ENCODE assay signal across 9 cellular contexts in genomic region chr15:77034620-77035467, GRCh38. TPM values are rescaled to one million over a fixed set of nuclear protein-coding genes. Genes with fewer than 3 reads are reported as not detected.
DNase-seq lines count a peak whose midpoint lies in the region; ATAC-seq, FAIRE-seq and TF ChIP-seq lines count a peak whose summit lies in the region.
"Had no signal": no experiment of that assay in that cellular context is flagged by ENCODE, and none has a peak within 500 bp of the region (broad histone marks: within the 10 kb centered on the region; RNA-seq: fewer than 3 reads in every experiment).

No MANE protein-coding gene starts in this region.

- peak; percentile 71 for ATAC-seq in HCT116
- ATAC-seq in pancreas = peak; percentile 16 to 50 (median 34)
- no peak for ATAC-seq in HG02981 (IDR thresholded peaks at IDR 0.05; ENCODE audit: unreplicated experiment)

- TF ChIP-seq CTCF in A673 (conservative IDR thresholded peaks at IDR 0.05; ENCODE audit: low read depth, low read length) = peak; percentile 94
- peak; percentile 42 to 91 (median 89); a peak in 5 of 6 replicates for TF ChIP-seq CTCF in HCT116 (IDR thresholded peaks at IDR 0.05 in 2 of 3, conservative IDR thresholded peaks at IDR 0.05 in 1 of 3; ENCODE audit: borderline replicate concordance in 1 of 3, insufficient read depth in 1 of 3, low read depth in 2 of 3, low read length in 2 of 3)
- TF ChIP-seq CTCF in fibroblast of lung (conservative IDR thresholded peaks at IDR 0.05 in 1 of 2, IDR thresholded peaks at IDR 0.05 in 1 of 2; ENCODE audit: low read depth in 1 of 2, low read length in 2 of 2) = peak; percentile 59 to 60
- TF ChIP-seq CTCF in pancreas (IDR thresholded peaks at IDR 0.05) = peak in 3 of 4 donors; percentile 28 to 37 (median 28)

- FAIRE-seq in pancreas (lab: Jason Lieb, UNC) = no peak
- FAIRE-seq: GM18507 had no signal

- no peak for TF ChIP-seq POLR2A in HCT116 (IDR thresholded peaks at IDR 0.05; ENCODE audit: borderline replicate concordance, extremely low read depth, insufficient read depth, insufficient read length)

- H3K4me2 ChIP-seq in HCT116 (ENCODE audit: low read length) = no peak overlapping the region
- H3K4me2 ChIP-seq in fibroblast of lung (ENCODE audit: extremely low read depth, insufficient read depth, low read length) = no peak overlapping the region

- H3K9ac ChIP-seq in HCT116 (ENCODE audit: low read length) = no peak overlapping the region
- H3K9ac ChIP-seq in fibroblast of lung (ENCODE audit: insufficient read depth, low read length) = no peak overlapping the region

- H4K20me1 ChIP-seq in HCT116 (ENCODE audit: insufficient read depth) (no peaks in the 10 kb centered on the region), fibroblast of lung (ENCODE audit: control insufficient read depth, extremely low read depth, insufficient read depth, low read length) (no peaks in the 10 kb centered on the region)

- H3K4me3 Mint-ChIP-seq in activated CD4-positive, alpha-beta memory T cell treated with anti-CD3 and anti-CD28 coated beads, Interleukin-2, amount 10 ng/mL, durations not matched to agents 7 days and 5 days = no peak overlapping the region

- intact Hi-C loops in A673 (cut with micrococcal nuclease; ENCODE audit: unreplicated experiment) = no loop called here
- intact Hi-C loops in HCT116 (cut with micrococcal nuclease) = no loop called here
- intact Hi-C loops in pancreas (cut with DNase I) = no loop called here

- H3K36me3 Mint-ChIP-seq in activated CD4-positive, alpha-beta memory T cell treated with anti-CD3 and anti-CD28 coated beads, Interleukin-2, amount 10 ng/mL, durations not matched to agents 7 days and 5 days (ENCODE audit: low read depth) = peaks cover 81% of the 10 kb centered on the region

- H3K27me3 ChIP-seq in A673 (replicated peaks; ENCODE audit: insufficient read depth, low read depth, low read length, poor library complexity) = no peaks in the 10 kb centered on the region
- no peaks in the 10 kb centered on the region for H3K27me3 ChIP-seq in HCT116 (ENCODE audit: insufficient read depth, low read length)
- no peaks in the 10 kb centered on the region for H3K27me3 ChIP-seq in fibroblast of lung (ENCODE audit: control insufficient read depth, insufficient read depth, low read length)
- H3K27me3 ChIP-seq in pancreas = no peaks in the 10 kb centered on the region

- no peak; the same call in none of the 2 replicates for TF ChIP-seq RAD21 in HCT116 (IDR thresholded peaks at IDR 0.05; ENCODE audit: low read depth)

- H3K9me2 ChIP-seq in HCT116 (ENCODE audit: insufficient read depth) = no peaks in the 10 kb centered on the region

- RAD21 ChIA-PET in HCT116 (lab: Charles Lee; ENCODE audit: low non-redundant PET in 1 of 2, low total read pairs in 2 of 2, uncharacterized antibody in 2 of 2, unreplicated experiment in 2 of 2) = interaction anchor here in 1 of 2 experiments (1.1 kb wide), 1 partner anchor 508 kb away, joined by 4 read pairs; no protein-coding TSS in a partner anchor

- peak overlapping the region; percentile 17 for H3K27ac ChIP-seq in A673 (ENCODE audit: low read depth, low read length, poor library complexity, severe bottlenecking)
- H3K27ac ChIP-seq in HCT116 (ENCODE audit: low read depth, low read length) = no peak overlapping the region
- H3K27ac ChIP-seq in fibroblast of lung (ENCODE audit: insufficient read depth, low read length) = no peak overlapping the region
- H3K27ac ChIP-seq in pancreas = no peak overlapping the region

- H3K27me3 Mint-ChIP-seq in activated CD4-positive, alpha-beta memory T cell treated with anti-CD3 and anti-CD28 coated beads, Interleukin-2, amount 10 ng/mL, durations not matched to agents 7 days and 5 days = no peaks in the 10 kb centered on the region

- H3K9me3 ChIP-seq in A673 (ENCODE audit: low read depth, low read length, poor library complexity, severe bottlenecking) (no peaks in the 10 kb centered on the region), HCT116 (ENCODE audit: control insufficient read depth in 1 of 2, insufficient read depth in 1 of 2, low read depth in 1 of 2, low read length in 2 of 2) (no peaks in the 10 kb centered on the region; a peak in 1 of 4 replicates), fibroblast of lung (ENCODE audit: control insufficient read depth, insufficient read depth, low read depth, low read length) (no peaks in the 10 kb centered on the region), pancreas (no peaks in the 10 kb centered on the region)

- H3K9me3 Mint-ChIP-seq in activated CD4-positive, alpha-beta memory T cell treated with anti-CD3 and anti-CD28 coated beads, Interleukin-2, amount 10 ng/mL, durations not matched to agents 7 days and 5 days = peaks cover 17% of the 10 kb centered on the region

- H3K36me3 ChIP-seq in A673 (ENCODE audit: insufficient read depth, low read length, poor library complexity, severe bottlenecking) (no peaks in the 10 kb centered on the region), HCT116 (ENCODE audit: control insufficient read depth in 1 of 2, insufficient read depth in 2 of 2, low read length in 2 of 2) (no peaks in the 10 kb centered on the region), fibroblast of lung (ENCODE audit: control insufficient read depth, insufficient read depth, low read length) (peaks cover 10% of the 10 kb centered on the region), pancreas (no peaks in the 10 kb centered on the region)

- BruUV-seq in A673 (replicated peaks; lab: Mats Ljungman, UMichigan) (no TSS peak), HCT116 (replicated peaks; lab: Mats Ljungman, UMichigan) (no TSS peak)

- CTCF ChIA-PET in A673 (lab: Charles Lee) (interaction anchor here (2.7 kb wide), 1 partner anchor 509 kb away, joined by 10 read pairs; no protein-coding TSS in a partner anchor), HCT116 (lab: Charles Lee) (interaction anchor here (0.6 to 1.6 kb wide), 10 partner anchors 8 to 509 kb away, joined by 3 to 10 read pairs (median 4); no protein-coding TSS in a partner anchor)
- CTCF ChIA-PET in activated CD4-positive, alpha-beta memory T cell treated with anti-CD3 and anti-CD28 coated beads, Interleukin-2, amount 10 ng/mL, durations not matched to agents 7 days and 5 days (lab: Charles Lee) = interaction anchor here (1.0 to 1.7 kb wide), 2 partner anchors 11 to 13 kb away, joined by 3 to 4 read pairs; no protein-coding TSS in a partner anchor

- H2AFZ ChIP-seq in HCT116 (ENCODE audit: low read depth, low read length, poor library complexity, severe bottlenecking) = no peak overlapping the region
- no peak overlapping the region for H2AFZ ChIP-seq in fibroblast of lung (ENCODE audit: low read length)

- H3K4me1 ChIP-seq in A673 (ENCODE audit: insufficient read depth, low read length, poor library complexity, severe bottlenecking) (peaks cover 7% of the 10 kb centered on the region), HCT116 (ENCODE audit: control insufficient read depth in 1 of 2, insufficient read depth in 2 of 2, low read length in 2 of 2) (no peaks in the 10 kb centered on the region; a peak in 1 of 4 replicates), fibroblast of lung (ENCODE audit: control insufficient read depth, extremely low read depth, insufficient read depth, low read length) (no peaks in the 10 kb centered on the region), pancreas (no peaks in the 10 kb centered on the region)

- 62% methylated on average over 13 to 14 of the region's 14 CpGs for WGBS in pancreas, 2 donors

- H3K79me2 ChIP-seq in HCT116 (ENCODE audit: insufficient read depth, low read length) = no peaks in the 10 kb centered on the region
- H3K79me2 ChIP-seq in fibroblast of lung (ENCODE audit: control insufficient read depth, insufficient read depth, low read length) = no peaks in the 10 kb centered on the region

- POLR2A ChIA-PET in A673 (lab: Charles Lee; ENCODE audit: low non-redundant PET) (no interaction called here), HCT116 (lab: Charles Lee) (no interaction called here)
- POLR2A ChIA-PET in activated CD4-positive, alpha-beta memory T cell treated with anti-CD3 and anti-CD28 coated beads, Interleukin-2, amount 10 ng/mL, durations not matched to agents 7 days and 5 days (lab: Charles Lee) = interaction anchor here (0.8 to 1.4 kb wide), 2 partner anchors 10 to 22 kb away, joined by 3 to 5 read pairs; no protein-coding TSS in a partner anchor

- H3K4me1 Mint-ChIP-seq in activated CD4-positive, alpha-beta memory T cell treated with anti-CD3 and anti-CD28 coated beads, Interleukin-2, amount 10 ng/mL, durations not matched to agents 7 days and 5 days = no peaks in the 10 kb centered on the region

- H3K4me3 ChIP-seq in A673 (ENCODE audit: low read depth, low read length, poor library complexity, severe bottlenecking) (no peak overlapping the region), HCT116 (replicated peaks in 1 of 2; ENCODE audit: low read depth in 1 of 2, low read length in 2 of 2) (no peak overlapping the region), fibroblast of lung (replicated peaks in 1 of 4; ENCODE audit: control extremely low read depth in 1 of 4, insufficient read depth in 1 of 4, low read depth in 3 of 4, low read length in 4 of 4) (no peak overlapping the region), pancreas (no peak overlapping the region)

- no peak overlapping the region for H3K27ac Mint-ChIP-seq in activated CD4-positive, alpha-beta memory T cell treated with anti-CD3 and anti-CD28 coated beads, Interleukin-2, amount 10 ng/mL, durations not matched to agents 7 days and 5 days

- DNase-seq in A673 (ENCODE audit: low spot score) (peak; percentile 60), HCT116 (ENCODE audit: low read depth, low spot score) (no peak), fibroblast of lung (ENCODE audit: low read depth in 2 of 2) (no peak), pancreas (peak in 5 of 6 donors; percentile 18 to 73 (median 57)), NCI-H1417 treated with DMSO at 0.1 percent for 48 hours (lab: John Stamatoyannopoulos, UW) (no peak), Ammon's horn (ENCODE audit: low spot score) (no peak)
- DNase-seq in activated CD4-positive, alpha-beta memory T cell treated with anti-CD3 and anti-CD28 coated beads, Interleukin-2, amount 10 ng/mL, durations not matched to agents 7 days and 5 days = peak; percentile 17

RNA-seq across cellular contexts. Expression of gene TSPAN3, which starts 36.1 kb away (rescaled TPM):
- 219 and 224 TPM in 2 replicates for total RNA-seq in A673 (2021)
- 140 TPM for total RNA-seq in HCT116 (2021; ENCODE audit: unreplicated experiment)
- polyA plus RNA-seq in HCT116 (2012) = 141 and 173 TPM in 2 replicates
- total RNA-seq in activated CD4-positive, alpha-beta memory T cell treated with anti-CD3 and anti-CD28 coated beads, Interleukin-2, amount 10 ng/mL, durations not matched to agents 7 days and 5 days = 10 to 100 TPM; 12.4 to 13.9 TPM
- total RNA-seq in fibroblast of lung = 181 and 225 TPM in 2 replicates
- 308 and 472 TPM in 2 replicates for polyA plus RNA-seq in fibroblast of lung
- polyA plus RNA-seq in fibroblast of lung (2012) = 175 and 230 TPM in 2 replicates
- polyA minus RNA-seq in fibroblast of lung (ENCODE audit: low replicate concordance) = 174 and 216 TPM in 2 replicates
- 100 to 1,000 TPM in 2 of 6 donors, 10 to 100 TPM in 4; 71.6 to 158 (median 88.5) TPM for total RNA-seq in pancreas
- 100 to 1,000 TPM in 1 of 2 donors, 10 to 100 TPM in 1; 86.7 to 173 TPM for polyA plus RNA-seq in pancreas

RNA-seq across cellular contexts. Expression of gene PSTPIP1, which starts 39.9 kb away (rescaled TPM):
- total RNA-seq in A673 (2021) (not detected in 2 replicates), HCT116 (2021; ENCODE audit: unreplicated experiment) (0.79 TPM), fibroblast of lung (0.77 and 1.5 TPM in 2 replicates), pancreas (1 to 10 TPM in 4 of 6 donors, under 1 TPM in 1, not detected in 1; 0.83 to 4.9 (median 3.1) TPM)
- polyA plus RNA-seq in HCT116 (2012) = 0.09 TPM in 1 of 2 replicates, not detected in the other
- total RNA-seq in activated CD4-positive, alpha-beta memory T cell treated with anti-CD3 and anti-CD28 coated beads, Interleukin-2, amount 10 ng/mL, durations not matched to agents 7 days and 5 days = 100 to 1,000 TPM; 181 to 187 TPM
- polyA plus RNA-seq in fibroblast of lung (0.56 and 0.79 TPM in 2 replicates), pancreas (1 to 10 TPM; 3.6 to 6.2 TPM)
- polyA plus RNA-seq in fibroblast of lung (2012) = 0.49 and 1.1 TPM in 2 replicates
- polyA minus RNA-seq in fibroblast of lung (ENCODE audit: low replicate concordance) = not detected in 2 replicates

Comparison
In these comparisons a context has a peak if more than half of its experiments do, and no peak if none do; other contexts are left out.
1. DNase-seq: peak in A673 (single experiment), activated CD4-positive, alpha-beta memory T cell treated with anti-CD3 and anti-CD28 coated beads, Interleukin-2, amount 10 ng/mL, durations not matched to agents 7 days and 5 days (single experiment) and pancreas (5 of 6); none in HCT116 (single experiment), fibroblast of lung (0 of 2), NCI-H1417 treated with DMSO at 0.1 percent for 48 hours (single experiment) and Ammon's horn (single experiment).
2. CTCF ChIP-seq: peak in every context shown above with its lines; median percentile 94 in A673; 89 in HCT116; 60 in fibroblast of lung; 28 in pancreas.
3. RNA of gene PSTPIP1, which starts 39.9 kb away (total RNA-seq): 181 to 187 TPM in activated CD4-positive, alpha-beta memory T cell treated with anti-CD3 and anti-CD28 coated beads, Interleukin-2, amount 10 ng/mL, durations not matched to agents 7 days and 5 days; 0.83 to 4.9 TPM in pancreas, 0.77 to 1.5 TPM in fibroblast of lung, 0.79 TPM in HCT116 (single experiment) and not detected in A673; every median in the first group is over 10 times any median in the second.